1 cellular context compared by ENCODE assay signal in the genomic region with DNA sequence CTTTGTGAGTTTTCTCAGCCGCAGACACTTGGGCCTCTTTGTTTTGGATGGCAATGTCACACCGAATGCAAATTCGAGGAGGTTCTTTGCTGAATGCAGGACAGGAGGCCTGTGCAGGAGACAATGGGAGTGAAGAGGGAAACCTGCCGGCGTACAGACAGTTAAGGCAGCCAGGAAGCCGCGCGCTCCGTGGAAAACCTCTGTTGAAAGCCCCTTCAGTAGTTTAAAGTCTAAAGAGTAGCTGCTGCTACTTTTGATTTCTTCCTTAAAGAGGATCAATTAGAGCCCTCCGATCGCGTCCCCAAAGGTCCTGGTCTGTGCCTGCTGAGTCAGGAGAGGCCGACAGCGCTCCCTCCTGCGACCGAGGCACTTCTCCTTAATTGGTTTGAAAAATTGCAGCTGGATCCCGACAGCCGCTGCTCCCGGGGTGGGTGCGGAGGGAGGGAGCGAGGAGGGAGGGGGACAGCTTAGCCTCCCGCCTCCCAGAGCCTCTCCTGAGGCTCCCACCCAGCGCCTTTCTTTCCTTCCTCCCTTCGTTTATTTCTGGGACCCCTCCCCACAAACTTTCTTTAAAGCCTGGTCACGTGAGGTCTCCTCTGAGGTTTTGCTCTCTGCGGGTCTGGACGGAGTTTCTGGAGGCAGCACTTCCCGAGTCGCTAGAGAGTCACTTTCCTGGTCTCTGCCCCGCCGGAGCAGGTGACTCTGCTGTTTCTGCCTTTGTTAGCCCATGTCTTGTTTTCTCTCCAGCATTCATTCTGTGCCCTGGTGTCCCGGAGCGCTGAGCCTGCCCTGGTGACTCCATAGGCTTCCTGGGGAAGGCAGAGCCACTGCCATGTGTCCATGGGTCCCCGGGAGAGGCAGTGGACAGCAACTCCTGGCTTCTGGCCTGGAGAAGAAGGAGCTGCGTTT.
TF ChIP-seq lines count a peak whose summit lies in the region.

No MANE protein-coding gene starts in this region.

TF ChIP-seq in HepG2, 621 proteins besides CTCF, POLR2A, EP300 and RAD21 (continued from another document and continues in another):
- TF ChIP-seq PRDM15 (CRISPR knock-in tag; IDR thresholded peaks at IDR 0.05) (no peak), ZNF20 (CRISPR knock-in tag; IDR thresholded peaks at IDR 0.05) (no peak), ZNF782 (CRISPR knock-in tag; IDR thresholded peaks at IDR 0.05; ENCODE audit: borderline replicate concordance) (no peak), ZNF251 (CRISPR knock-in tag; IDR thresholded peaks at IDR 0.05) (no peak), MAFG (CRISPR knock-in tag; IDR thresholded peaks at IDR 0.05) (no peak), ZNF720 (CRISPR knock-in tag; IDR thresholded peaks at IDR 0.05) (no peak), ZNF850 (CRISPR knock-in tag; conservative IDR thresholded peaks at IDR 0.05) (no peak), ZBTB42 (CRISPR knock-in tag; IDR thresholded peaks at IDR 0.05) (0 out of 2 replicates have a peak, but pooled peaks have one; percentile 24), NR2F6 (IDR thresholded peaks at IDR 0.05) (no peak), NR2F6 (CRISPR knock-in tag; IDR thresholded peaks at IDR 0.05) (no peak), ZNF101 (CRISPR knock-in tag; IDR thresholded peaks at IDR 0.05; ENCODE audit: borderline replicate concordance, low read depth) (no peak), ZNF768 (CRISPR knock-in tag; IDR thresholded peaks at IDR 0.05) (no peak; the same call in 1 of the 2 replicates), ZNF563 (CRISPR knock-in tag; IDR thresholded peaks at IDR 0.05) (no peak), ZNF292 (CRISPR knock-in tag; IDR thresholded peaks at IDR 0.05; ENCODE audit: borderline replicate concordance, low read depth) (peak; percentile 19; the same call in 1 of the 2 replicates), ZBTB8A (CRISPR knock-in tag; IDR thresholded peaks at IDR 0.05; ENCODE audit: borderline replicate concordance, low read depth) (no peak), ZSCAN31 (CRISPR knock-in tag; IDR thresholded peaks at IDR 0.05; ENCODE audit: low read depth) (no peak), ZNF816 (CRISPR knock-in tag; IDR thresholded peaks at IDR 0.05; ENCODE audit: borderline replicate concordance) (no peak), ZNF274 (CRISPR knock-in tag; IDR thresholded peaks at IDR 0.05) (no peak), ATF1 (CRISPR knock-in tag; IDR thresholded peaks at IDR 0.05) (no peak), MLX (CRISPR knock-in tag; IDR thresholded peaks at IDR 0.05) (no peak), TIGD3 (CRISPR knock-in tag; IDR thresholded peaks at IDR 0.05; ENCODE audit: borderline replicate concordance) (no peak), ZNF17 (CRISPR knock-in tag; IDR thresholded peaks at IDR 0.05) (no peak), SNAI1 (CRISPR knock-in tag; IDR thresholded peaks at IDR 0.05; ENCODE audit: borderline replicate concordance) (no peak), SNAPC4 (CRISPR knock-in tag; IDR thresholded peaks at IDR 0.05) (no peak), ZNF556 (CRISPR knock-in tag; IDR thresholded peaks at IDR 0.05; ENCODE audit: borderline replicate concordance) (no peak)
- TF ChIP-seq, protein P1, sequence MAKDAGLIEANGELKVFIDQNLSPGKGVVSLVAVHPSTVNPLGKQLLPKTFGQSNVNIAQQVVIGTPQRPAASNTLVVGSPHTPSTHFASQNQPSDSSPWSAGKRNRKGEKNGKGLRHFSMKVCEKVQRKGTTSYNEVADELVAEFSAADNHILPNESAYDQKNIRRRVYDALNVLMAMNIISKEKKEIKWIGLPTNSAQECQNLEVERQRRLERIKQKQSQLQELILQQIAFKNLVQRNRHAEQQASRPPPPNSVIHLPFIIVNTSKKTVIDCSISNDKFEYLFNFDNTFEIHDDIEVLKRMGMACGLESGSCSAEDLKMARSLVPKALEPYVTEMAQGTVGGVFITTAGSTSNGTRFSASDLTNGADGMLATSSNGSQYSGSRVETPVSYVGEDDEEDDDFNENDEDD (CRISPR knock-in tag; IDR thresholded peaks at IDR 0.05; ENCODE audit: borderline replicate concordance), result no peak
- TF ChIP-seq, protein P2, sequence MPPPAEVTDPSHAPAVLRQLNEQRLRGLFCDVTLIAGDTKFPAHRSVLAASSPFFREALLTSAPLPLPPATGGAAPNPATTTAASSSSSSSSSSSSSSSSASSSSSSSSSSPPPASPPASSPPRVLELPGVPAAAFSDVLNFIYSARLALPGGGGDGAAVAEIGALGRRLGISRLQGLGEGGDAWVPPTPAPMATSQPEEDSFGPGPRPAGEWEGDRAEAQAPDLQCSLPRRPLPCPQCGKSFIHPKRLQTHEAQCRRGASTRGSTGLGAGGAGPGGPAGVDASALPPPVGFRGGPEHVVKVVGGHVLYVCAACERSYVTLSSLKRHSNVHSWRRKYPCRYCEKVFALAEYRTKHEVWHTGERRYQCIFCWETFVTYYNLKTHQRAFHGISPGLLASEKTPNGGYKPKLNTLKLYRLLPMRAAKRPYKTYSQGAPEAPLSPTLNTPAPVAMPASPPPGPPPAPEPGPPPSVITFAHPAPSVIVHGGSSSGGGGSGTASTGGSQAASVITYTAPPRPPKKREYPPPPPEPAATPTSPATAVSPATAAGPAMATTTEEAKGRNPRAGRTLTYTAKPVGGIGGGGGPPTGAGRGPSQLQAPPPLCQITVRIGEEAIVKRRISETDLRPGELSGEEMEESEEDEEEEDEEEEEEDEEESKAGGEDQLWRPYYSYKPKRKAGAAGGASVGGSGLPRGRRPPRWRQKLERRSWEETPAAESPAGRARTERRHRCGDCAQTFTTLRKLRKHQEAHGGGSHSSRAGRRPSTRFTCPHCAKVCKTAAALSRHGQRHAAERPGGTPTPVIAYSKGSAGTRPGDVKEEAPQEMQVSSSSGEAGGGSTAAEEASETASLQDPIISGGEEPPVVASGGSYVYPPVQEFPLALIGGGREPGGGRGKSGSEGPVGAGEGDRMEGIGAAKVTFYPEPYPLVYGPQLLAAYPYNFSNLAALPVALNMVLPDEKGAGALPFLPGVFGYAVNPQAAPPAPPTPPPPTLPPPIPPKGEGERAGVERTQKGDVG (CRISPR knock-in tag; IDR thresholded peaks at IDR 0.05; ENCODE audit: borderline replicate concordance), result no peak
- TF ChIP-seq, protein P3, sequence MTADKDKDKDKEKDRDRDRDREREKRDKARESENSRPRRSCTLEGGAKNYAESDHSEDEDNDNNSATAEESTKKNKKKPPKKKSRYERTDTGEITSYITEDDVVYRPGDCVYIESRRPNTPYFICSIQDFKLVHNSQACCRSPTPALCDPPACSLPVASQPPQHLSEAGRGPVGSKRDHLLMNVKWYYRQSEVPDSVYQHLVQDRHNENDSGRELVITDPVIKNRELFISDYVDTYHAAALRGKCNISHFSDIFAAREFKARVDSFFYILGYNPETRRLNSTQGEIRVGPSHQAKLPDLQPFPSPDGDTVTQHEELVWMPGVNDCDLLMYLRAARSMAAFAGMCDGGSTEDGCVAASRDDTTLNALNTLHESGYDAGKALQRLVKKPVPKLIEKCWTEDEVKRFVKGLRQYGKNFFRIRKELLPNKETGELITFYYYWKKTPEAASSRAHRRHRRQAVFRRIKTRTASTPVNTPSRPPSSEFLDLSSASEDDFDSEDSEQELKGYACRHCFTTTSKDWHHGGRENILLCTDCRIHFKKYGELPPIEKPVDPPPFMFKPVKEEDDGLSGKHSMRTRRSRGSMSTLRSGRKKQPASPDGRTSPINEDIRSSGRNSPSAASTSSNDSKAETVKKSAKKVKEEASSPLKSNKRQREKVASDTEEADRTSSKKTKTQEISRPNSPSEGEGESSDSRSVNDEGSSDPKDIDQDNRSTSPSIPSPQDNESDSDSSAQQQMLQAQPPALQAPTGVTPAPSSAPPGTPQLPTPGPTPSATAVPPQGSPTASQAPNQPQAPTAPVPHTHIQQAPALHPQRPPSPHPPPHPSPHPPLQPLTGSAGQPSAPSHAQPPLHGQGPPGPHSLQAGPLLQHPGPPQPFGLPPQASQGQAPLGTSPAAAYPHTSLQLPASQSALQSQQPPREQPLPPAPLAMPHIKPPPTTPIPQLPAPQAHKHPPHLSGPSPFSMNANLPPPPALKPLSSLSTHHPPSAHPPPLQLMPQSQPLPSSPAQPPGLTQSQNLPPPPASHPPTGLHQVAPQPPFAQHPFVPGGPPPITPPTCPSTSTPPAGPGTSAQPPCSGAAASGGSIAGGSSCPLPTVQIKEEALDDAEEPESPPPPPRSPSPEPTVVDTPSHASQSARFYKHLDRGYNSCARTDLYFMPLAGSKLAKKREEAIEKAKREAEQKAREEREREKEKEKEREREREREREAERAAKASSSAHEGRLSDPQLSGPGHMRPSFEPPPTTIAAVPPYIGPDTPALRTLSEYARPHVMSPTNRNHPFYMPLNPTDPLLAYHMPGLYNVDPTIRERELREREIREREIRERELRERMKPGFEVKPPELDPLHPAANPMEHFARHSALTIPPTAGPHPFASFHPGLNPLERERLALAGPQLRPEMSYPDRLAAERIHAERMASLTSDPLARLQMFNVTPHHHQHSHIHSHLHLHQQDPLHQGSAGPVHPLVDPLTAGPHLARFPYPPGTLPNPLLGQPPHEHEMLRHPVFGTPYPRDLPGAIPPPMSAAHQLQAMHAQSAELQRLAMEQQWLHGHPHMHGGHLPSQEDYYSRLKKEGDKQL (CRISPR knock-in tag; IDR thresholded peaks at IDR 0.05; ENCODE audit: low read depth), result no peak
- TF ChIP-seq, protein P4, sequence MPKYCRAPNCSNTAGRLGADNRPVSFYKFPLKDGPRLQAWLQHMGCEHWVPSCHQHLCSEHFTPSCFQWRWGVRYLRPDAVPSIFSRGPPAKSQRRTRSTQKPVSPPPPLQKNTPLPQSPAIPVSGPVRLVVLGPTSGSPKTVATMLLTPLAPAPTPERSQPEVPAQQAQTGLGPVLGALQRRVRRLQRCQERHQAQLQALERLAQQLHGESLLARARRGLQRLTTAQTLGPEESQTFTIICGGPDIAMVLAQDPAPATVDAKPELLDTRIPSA (CRISPR knock-in tag; IDR thresholded peaks at IDR 0.05; ENCODE audit: borderline replicate concordance), result no peak
